Comparison of ENCODE assay signal across 8 cellular contexts in the genomic region with DNA sequence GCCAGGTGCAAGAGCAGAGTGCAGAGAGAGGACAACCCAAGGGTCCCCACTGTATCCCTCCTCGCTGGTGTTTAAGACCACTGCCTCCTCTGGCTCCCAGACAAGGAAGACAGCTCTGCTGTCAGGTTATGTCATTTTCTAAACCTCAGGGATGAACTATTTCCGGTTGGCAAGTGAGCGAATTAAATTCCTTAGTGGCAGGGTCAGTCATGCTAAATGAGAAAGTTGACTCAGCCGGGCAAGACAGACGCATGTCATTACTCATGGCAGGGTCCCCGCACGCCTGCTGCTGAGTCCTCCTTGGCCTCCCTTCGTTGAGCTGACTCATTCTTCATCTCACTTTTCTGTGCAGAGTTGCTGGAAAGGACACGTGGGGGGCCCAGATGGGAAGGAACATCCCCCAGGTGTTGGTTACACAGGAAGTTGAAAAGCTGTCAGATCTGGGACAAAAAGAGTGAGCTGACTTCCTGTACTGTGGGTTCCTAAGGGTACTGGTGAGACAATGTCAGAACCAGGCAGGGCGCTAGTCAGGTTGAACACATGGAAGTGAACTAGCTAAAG. TPM values are rescaled to one million over a fixed set of nuclear protein-coding genes. Genes with fewer than 3 reads are reported as not detected.
A peak's percentile ranks its signal among the peaks of the same experiment; 100 is the strongest.
DNase-seq lines count a peak whose midpoint lies in the region; ATAC-seq and TF ChIP-seq lines count a peak whose summit lies in the region.

No MANE protein-coding gene starts in this region.

- peak overlapping the region in 8 of 11 experiments; percentile 15 to 58 (median 45); a peak in 13 of 22 replicates for H3K27ac ChIP-seq in BLaER1 treated with 17β-estradiol and CSF1 and Interleukin-3, amounts not matched to agents 10 nM and 100 nM

- H4K20me1 ChIP-seq in BLaER1 treated with 17β-estradiol and CSF1 and Interleukin-3, amounts not matched to agents 10 nM and 100 nM, result no peaks in the 10 kb centered on the region

- no peaks in the 10 kb centered on the region for H3K36me3 ChIP-seq in BLaER1 treated with 17β-estradiol and CSF1 and Interleukin-3, amounts not matched to agents 10 nM and 100 nM

- H3K4me3 ChIP-seq in BLaER1 treated with 17β-estradiol and CSF1 and Interleukin-3, amounts not matched to agents 10 nM and 100 nM, result no peak overlapping the region

- H3K27ac Mint-ChIP-seq in type B pancreatic cell, result no peak overlapping the region

- no peak for TF ChIP-seq CTCF in type B pancreatic cell (conservative IDR thresholded peaks at IDR 0.05)

- DNase-seq in activated CD4-positive, alpha-beta T cell treated with anti-CD3 and anti-CD28 coated beads, Interleukin-2, amount 50 U/mL, for 48 hours, result peak; percentile 65 to 75
- DNase-seq in stimulated activated CD8-positive, alpha-beta memory T cell treated with anti-CD3 and anti-CD28 coated beads, Interleukin-2, amount 100 ng/mL, for 48 hours (ENCODE audit: low read depth in 2 of 2), result peak; percentile 38 to 72
- DNase-seq in NCI-H1436 (lab: John Stamatoyannopoulos, UW) (no peak), type B pancreatic cell (ENCODE audit: extremely low spot score, unreplicated experiment) (no peak)

- no peak overlapping the region; a peak in 1 of 22 replicates for H3K9ac ChIP-seq in BLaER1 treated with 17β-estradiol and CSF1 and Interleukin-3, amounts not matched to agents 10 nM and 100 nM

- H3K36me3 Mint-ChIP-seq in type B pancreatic cell, result no peaks in the 10 kb centered on the region

- no peaks in the 10 kb centered on the region for H3K4me1 Mint-ChIP-seq in type B pancreatic cell (ENCODE audit: unreplicated experiment)

- ATAC-seq in HG03460 (IDR thresholded peaks at IDR 0.05; ENCODE audit: unreplicated experiment), result peak; percentile 53
- peak; percentile 95 for ATAC-seq in esophagus mucosa
- no peak for ATAC-seq in GM18861 (IDR thresholded peaks at IDR 0.05; ENCODE audit: unreplicated experiment)

- H3K27me3 Mint-ChIP-seq in type B pancreatic cell, result peaks cover 3% of the 10 kb centered on the region

- H3K9me3 ChIP-seq in BLaER1 treated with 17β-estradiol and CSF1 and Interleukin-3, amounts not matched to agents 10 nM and 100 nM (replicated peaks in 1 of 11), result peaks cover 10 to 25% (median 14%) of the 10 kb centered on the region in 11 experiments; a peak in 19 of 22 replicates

- peak overlapping the region; percentile 38 to 79 (median 61) for H3K4me2 ChIP-seq in BLaER1 treated with 17β-estradiol and CSF1 and Interleukin-3, amounts not matched to agents 10 nM and 100 nM

- peaks cover 11% of the 10 kb centered on the region for H3K9me3 Mint-ChIP-seq in type B pancreatic cell

- no peaks in the 10 kb centered on the region for H3K27me3 ChIP-seq in BLaER1 treated with 17β-estradiol and CSF1 and Interleukin-3, amounts not matched to agents 10 nM and 100 nM

- no peak overlapping the region for H3K4me3 Mint-ChIP-seq in type B pancreatic cell

- H3K4me1 ChIP-seq in BLaER1 treated with 17β-estradiol and CSF1 and Interleukin-3, amounts not matched to agents 10 nM and 100 nM, result peaks cover 12 to 29% (median 16%) of the 10 kb centered on the region in 10 experiments

RNA-seq across cellular contexts. Expression of gene UCN3, which starts 47.1 kb away (rescaled TPM):
- total RNA-seq in esophagus mucosa, result not detected
- 1.2 and 3.4 TPM in 2 replicates for total RNA-seq in type B pancreatic cell (ENCODE audit: low replicate concordance)

Comparison
In these comparisons a context has a peak if more than half of its experiments do, and no peak if none do; other contexts are left out.
1. DNase-seq: peak in activated CD4-positive, alpha-beta T cell treated with anti-CD3 and anti-CD28 coated beads, Interleukin-2, amount 50 U/mL, for 48 hours (2 of 2) and stimulated activated CD8-positive, alpha-beta memory T cell treated with anti-CD3 and anti-CD28 coated beads, Interleukin-2, amount 100 ng/mL, for 48 hours (2 of 2); none in NCI-H1436 (single experiment) and type B pancreatic cell (single experiment).